Comparison of ENCODE assay signal across 9 cellular contexts in genomic region chr14:102949062-102949800, GRCh38. TPM values are rescaled to one million over a fixed set of nuclear protein-coding genes. Genes with fewer than 3 reads are reported as not detected.
DNase-seq lines count a peak whose midpoint lies in the region; ATAC-seq and TF ChIP-seq lines count a peak whose summit lies in the region.
"Had no signal": no experiment of that assay in that cellular context is flagged by ENCODE, and none has a peak within 500 bp of the region (broad histone marks: within the 10 kb centered on the region; RNA-seq: fewer than 3 reads in every experiment).

No MANE protein-coding gene starts in this region.

- H3K36me3 Mint-ChIP-seq in endothelial cell (ENCODE audit: low read depth, unreplicated experiment), result peaks cover 65% of the 10 kb centered on the region
- H3K36me3 Mint-ChIP-seq in endodermal cell (ENCODE audit: low read depth), result peaks cover 77% of the 10 kb centered on the region

- H3K27me3 Mint-ChIP-seq in endothelial cell (ENCODE audit: unreplicated experiment) (peaks cover 32% of the 10 kb centered on the region), endodermal cell (ENCODE audit: insufficient read depth) (no peaks in the 10 kb centered on the region)

- H3K9me3 ChIP-seq in Peyer's patch, result no peaks in the 10 kb centered on the region
- no peaks in the 10 kb centered on the region for H3K9me3 ChIP-seq in stomach smooth muscle (ENCODE audit: control insufficient read depth in 2 of 2, low read length in 2 of 2)
- H3K9me3 ChIP-seq in endodermal cell (ENCODE audit: control insufficient read depth, low read length), result no peaks in the 10 kb centered on the region

- H3K9me3 Mint-ChIP-seq in endothelial cell (ENCODE audit: unreplicated experiment) (no peaks in the 10 kb centered on the region), endodermal cell (no peaks in the 10 kb centered on the region)

- H3K27ac Mint-ChIP-seq in endothelial cell (ENCODE audit: unreplicated experiment) (peak overlapping the region; percentile 33), endodermal cell (no peak overlapping the region)

- H3K4me3 Mint-ChIP-seq in endothelial cell (ENCODE audit: unreplicated experiment) (peak overlapping the region; percentile 51), endodermal cell (no peak overlapping the region)

- 96 to 98% methylated on average over 23 to 28 of the region's 28 CpGs for WGBS in endodermal cell (ENCODE audit: insufficient coverage in 1 of 2, insufficient read length in 1 of 2), 2 experiments

- H3K4me3 ChIP-seq in Peyer's patch (no peak overlapping the region), stomach smooth muscle (ENCODE audit: low read length in 2 of 2) (peak overlapping the region in 1 of 2 donors; percentile 8), endodermal cell (ENCODE audit: low read length) (no peak overlapping the region)

- DNase-seq in Ammon's horn (ENCODE audit: low spot score) (peak; percentile 49), GM20000 (ENCODE audit: low spot score) (peak; percentile 61), Peyer's patch (peak; percentile 50 to 88 (median 86)), endothelial cell (ENCODE audit: low spot score) (no peak), COLO829 (ENCODE audit: low spot score) (no peak), endodermal cell (no peak), left lobe of liver (ENCODE audit: low spot score) (no peak)

- no peak for TF ChIP-seq POLR2A in Peyer's patch (IDR thresholded peaks at IDR 0.05)

- peaks cover 0 to 8% (median 4%) of the 10 kb centered on the region in 4 donors for H3K4me1 ChIP-seq in Peyer's patch
- peaks cover 19% of the 10 kb centered on the region for H3K4me1 ChIP-seq in stomach smooth muscle (ENCODE audit: control insufficient read depth, insufficient read depth, low read length)
- H3K4me1 ChIP-seq in endodermal cell (ENCODE audit: control insufficient read depth, insufficient read depth, low read length), result no peaks in the 10 kb centered on the region
- H3K4me1 ChIP-seq: parathyroid adenoma had no signal

- H3K27ac ChIP-seq in Peyer's patch (peak overlapping the region in 2 of 4 donors; percentile 44 to 80), stomach smooth muscle (ENCODE audit: low read length) (peak overlapping the region; percentile 6), endodermal cell (ENCODE audit: low read depth, low read length) (no peak overlapping the region)
- H3K27ac ChIP-seq: parathyroid adenoma had no signal

- H3K36me3 ChIP-seq in Peyer's patch (peaks cover 0 to 94% (median 0%) of the 10 kb centered on the region in 3 donors), stomach smooth muscle (ENCODE audit: control insufficient read depth in 2 of 2, insufficient read depth in 2 of 2, low read length in 2 of 2) (peaks cover 69 to 76% of the 10 kb centered on the region in 2 donors), endodermal cell (ENCODE audit: control insufficient read depth, insufficient read depth, low read length) (peaks cover 64% of the 10 kb centered on the region)

- no peak for TF ChIP-seq CTCF in GM20000 (IDR thresholded peaks at IDR 0.05; ENCODE audit: extremely low read depth, missing control alignments)
- no peak for TF ChIP-seq CTCF in Peyer's patch (IDR thresholded peaks at IDR 0.05)
- no peak for TF ChIP-seq CTCF in endothelial cell (IDR thresholded peaks at IDR 0.05; ENCODE audit: unreplicated experiment)
- no peak for TF ChIP-seq CTCF in endodermal cell (conservative IDR thresholded peaks at IDR 0.05)

- H3K9ac ChIP-seq in stomach smooth muscle (ENCODE audit: low read length in 2 of 2), result no peak overlapping the region
- H3K9ac ChIP-seq in endodermal cell (ENCODE audit: extremely low read depth, low read length, poor library complexity, severe bottlenecking), result no peak overlapping the region
- H3K9ac ChIP-seq: parathyroid adenoma had no signal

- H3K27me3 ChIP-seq in Peyer's patch (no peaks in the 10 kb centered on the region), stomach smooth muscle (ENCODE audit: control insufficient read depth in 1 of 2, insufficient read depth in 2 of 2, low read length in 2 of 2) (no peaks in the 10 kb centered on the region), endodermal cell (ENCODE audit: control insufficient read depth, insufficient read depth, low read length, poor library complexity, severe bottlenecking) (no peaks in the 10 kb centered on the region)

- H3K4me1 Mint-ChIP-seq in endothelial cell (ENCODE audit: unreplicated experiment), result no peaks in the 10 kb centered on the region
- peaks cover 8% of the 10 kb centered on the region for H3K4me1 Mint-ChIP-seq in endodermal cell

- ATAC-seq in left lobe of liver, result no peak

RNA-seq across cellular contexts. Expression of gene AMN, which starts 26.8 kb away (rescaled TPM):
- total RNA-seq in Peyer's patch (1,000 to 10,000 TPM in 1 of 4 donors, 100 to 1,000 TPM in 2, 10 to 100 TPM in 1; 89.1 to 1,110 (median 806) TPM), endothelial cell (ENCODE audit: unreplicated experiment) (not detected), endodermal cell (1 to 10 TPM; 1.9 to 3.2 TPM), left lobe of liver (56.0 TPM)
- 1.6 TPM for polyA plus RNA-seq in endodermal cell (2013, experiment 1 of 2)
- polyA plus RNA-seq in endodermal cell (2013, experiment 2 of 2), result 0.62 TPM

Comparison
In these comparisons a context has a peak if more than half of its experiments do, and no peak if none do; other contexts are left out.
1. DNase-seq: peak in Ammon's horn (single experiment), GM20000 (single experiment) and Peyer's patch (3 of 3); none in endothelial cell (single experiment), COLO829 (single experiment), endodermal cell (single experiment) and left lobe of liver (single experiment).
2. RNA of gene AMN, which starts 26.8 kb away (total RNA-seq): 89.1 to 1,110 TPM in Peyer's patch and 56.0 TPM in left lobe of liver (single experiment); 1.9 to 3.2 TPM in endodermal cell and not detected in endothelial cell (single experiment); every median in the first group is over 10 times any median in the second.